8 cellular contexts compared by ENCODE assay signal in the genomic region with DNA sequence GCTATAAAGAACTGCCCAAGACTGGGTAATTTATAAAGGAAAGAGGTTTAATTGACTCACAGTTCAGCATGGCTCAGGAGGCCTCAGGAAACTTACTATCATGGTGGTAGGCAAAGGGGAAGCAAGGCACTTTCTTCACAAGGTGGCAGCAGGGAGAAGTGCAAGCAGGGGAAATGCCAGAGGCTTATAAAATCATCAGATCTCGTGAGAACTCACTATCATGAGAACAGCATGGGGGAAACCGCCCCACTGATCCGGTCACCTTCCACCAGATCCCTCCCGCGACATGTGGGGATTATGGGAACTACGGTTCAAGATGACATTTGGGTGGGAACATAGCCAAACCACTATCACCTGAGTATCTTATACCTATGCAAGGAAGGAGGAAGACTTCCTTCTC. TPM values are rescaled to one million over a fixed set of nuclear protein-coding genes. Genes with fewer than 3 reads are reported as not detected.
DNase-seq lines count a peak whose midpoint lies in the region; ATAC-seq and TF ChIP-seq lines count a peak whose summit lies in the region.
"Not testable (repeated sequence)": the region's sequence is repeated elsewhere in the genome, so short reads cannot be mapped to it uniquely, and the experiment has no call there.

No MANE protein-coding gene starts in this region.

- H3K27me3 ChIP-seq in body of pancreas, result not testable (repeated sequence)

- not testable (repeated sequence) for DNase-seq in AG10803 (ENCODE audit: low read depth); GM13976 (ENCODE audit: low spot score); fibroblast of pulmonary artery (ENCODE audit: low read depth); left lobe of liver (ENCODE audit: low spot score); stimulated activated naive B cell treated with anti-CD40 and anti-IgM and Interleukin-4, amounts not matched to agents 10 μg/mL and 1 μg/mL and 100 μg/mL, for 72 hours
- DNase-seq in NAMALWA (ENCODE audit: low spot score), result peak; percentile 44
- peak; percentile 35 for DNase-seq in RPMI8226
- peak; percentile 68 to 75 (median 73) for DNase-seq in body of pancreas

- H3K9me3 Mint-ChIP-seq in stimulated activated naive B cell treated with anti-CD40 and anti-IgM and Interleukin-4, amounts not matched to agents 10 μg/mL and 1 μg/mL and 100 μg/mL, for 72 hours, result not testable (repeated sequence)

- WGBS in body of pancreas, 2 donors, result 22 to 25% methylated on average over 6 of the region's 6 CpGs

- H3K4me3 ChIP-seq in AG10803 (ENCODE audit: low read length); body of pancreas; fibroblast of pulmonary artery (replicated peaks; ENCODE audit: low read depth, low read length): not testable (repeated sequence)

- intact Hi-C loops in body of pancreas (cut with DNase I), result not testable (repeated sequence)

- H3K9me3 ChIP-seq in body of pancreas, result not testable (repeated sequence)

- TF ChIP-seq POLR2A in body of pancreas (IDR thresholded peaks at IDR 0.05), result peak in 1 of 3 donors; percentile 51

- in situ Hi-C loops in GM13976 (cut with MboI; ENCODE audit: low sequenced_read_pairs, unreplicated experiment), result not testable (repeated sequence)

- H3K4me1 Mint-ChIP-seq in stimulated activated naive B cell treated with anti-CD40 and anti-IgM and Interleukin-4, amounts not matched to agents 10 μg/mL and 1 μg/mL and 100 μg/mL, for 72 hours, result not testable (repeated sequence)

- peak; percentile 41 for TF ChIP-seq CTCF in AG10803 (conservative IDR thresholded peaks at IDR 0.05; ENCODE audit: low read length)
- peak; percentile 13 for TF ChIP-seq CTCF in GM13976 (IDR thresholded peaks at IDR 0.05; ENCODE audit: borderline replicate concordance, control extremely low read depth, extremely low read depth, insufficient read depth, missing control alignments)
- peak in 6 of 7 experiments; percentile 35 to 71 (median 62) for TF ChIP-seq CTCF in body of pancreas (IDR thresholded peaks at IDR 0.05)
- peak; percentile 16 for TF ChIP-seq CTCF in fibroblast of pulmonary artery (IDR thresholded peaks at IDR 0.05; ENCODE audit: low read length, missing control alignments)

- H3K4me1 ChIP-seq in body of pancreas, result not testable (repeated sequence)

- H3K27ac ChIP-seq in body of pancreas, result not testable (repeated sequence)

- not testable (repeated sequence) for H3K27me3 Mint-ChIP-seq in stimulated activated naive B cell treated with anti-CD40 and anti-IgM and Interleukin-4, amounts not matched to agents 10 μg/mL and 1 μg/mL and 100 μg/mL, for 72 hours

- not testable (repeated sequence) for H3K36me3 Mint-ChIP-seq in stimulated activated naive B cell treated with anti-CD40 and anti-IgM and Interleukin-4, amounts not matched to agents 10 μg/mL and 1 μg/mL and 100 μg/mL, for 72 hours

- H3K27ac Mint-ChIP-seq in stimulated activated naive B cell treated with anti-CD40 and anti-IgM and Interleukin-4, amounts not matched to agents 10 μg/mL and 1 μg/mL and 100 μg/mL, for 72 hours, result peak overlapping the region; percentile 22

- ATAC-seq in body of pancreas (peak; percentile 87), left lobe of liver (peak; percentile 80)
- ATAC-seq in stimulated activated naive B cell treated with anti-CD40 and anti-IgM and Interleukin-4, amounts not matched to agents 10 μg/mL and 1 μg/mL and 100 μg/mL, for 72 hours (replicated peaks), result not testable (repeated sequence)

- H3K36me3 ChIP-seq in body of pancreas (replicated peaks in 1 of 2; ENCODE audit: insufficient read depth in 1 of 2, low read depth in 2 of 2), result not testable (repeated sequence)

- H3K4me3 Mint-ChIP-seq in stimulated activated naive B cell treated with anti-CD40 and anti-IgM and Interleukin-4, amounts not matched to agents 10 μg/mL and 1 μg/mL and 100 μg/mL, for 72 hours, result not testable (repeated sequence)

RNA-seq across cellular contexts. Expression of gene WNT5A, which starts 18.0 kb away (rescaled TPM):
- 10 to 100 TPM in 1 of 2 donors, 1 to 10 TPM in 1; 5.9 to 15.0 TPM for total RNA-seq in body of pancreas
- total RNA-seq in left lobe of liver, result 4.3 TPM
